ENCODE assay signal across 29 cellular contexts in the genomic region with DNA sequence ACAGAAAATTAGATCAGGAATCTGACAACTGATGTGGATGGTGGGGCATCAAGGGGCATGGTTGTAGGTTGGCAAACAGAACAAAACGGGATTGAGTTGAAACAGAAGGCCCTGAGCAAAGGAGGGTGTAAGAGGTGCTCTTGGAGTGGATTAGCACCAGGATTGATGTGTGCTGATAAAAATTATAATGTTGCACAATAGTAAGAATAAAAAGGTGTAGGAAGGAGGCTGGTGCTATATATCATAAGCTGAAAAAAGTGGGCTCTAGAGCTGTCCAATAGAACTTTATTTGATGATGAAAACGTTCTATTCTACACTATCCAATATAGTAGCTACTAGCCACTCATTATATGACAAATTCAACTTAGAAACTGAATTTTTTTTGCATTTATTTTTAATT.
"Had no signal": no experiment of that assay in that cellular context is flagged by ENCODE, and none has a peak within 500 bp of the region (broad histone marks: within the 10 kb centered on the region; RNA-seq: fewer than 3 reads in every experiment).

No MANE protein-coding gene starts in this region.

- H3K27me3 ChIP-seq: stomach, suprapubic skin, testis, thyroid gland, tibial artery, tibial nerve, transverse colon, upper lobe of left lung, upper lobe of right lung, uterus, vagina had no signal

- H3K27me3 Mint-ChIP-seq: stimulated activated memory B cell treated with anti-CD40 and anti-IgM and Interleukin-4, amounts not matched to agents 10 μg/mL and 1 μg/mL and 100 μg/mL, for 72 hours had no signal

- H3K4me3 ChIP-seq: stomach, suprapubic skin, testis, thoracic aorta, thyroid gland, tibial artery, tibial nerve, transverse colon, upper lobe of left lung, upper lobe of right lung, uterus, vagina had no signal

- H3K27ac ChIP-seq: stomach, suprapubic skin, testis, thoracic aorta, thyroid gland, tibial artery, tibial nerve, transverse colon, upper lobe of right lung, uterus, vagina had no signal

- H3K9me3 Mint-ChIP-seq: stimulated activated effector memory CD8-positive, alpha-beta T cell treated with anti-CD3 and anti-CD28 coated beads, Interleukin-12 subunit alpha, Interleukin-12 subunit beta, amount 100 ng/mL, for 72 hours; type B pancreatic cell had no signal

- H3K4me3 Mint-ChIP-seq: stimulated activated effector memory CD8-positive, alpha-beta T cell treated with anti-CD3 and anti-CD28 coated beads, Interleukin-12 subunit alpha, Interleukin-12 subunit beta, amount 100 ng/mL, for 72 hours; stimulated activated memory B cell treated with anti-CD40 and anti-IgM and Interleukin-4, amounts not matched to agents 10 μg/mL and 1 μg/mL and 100 μg/mL, for 72 hours; stimulated activated naive B cell treated with anti-CD40 and anti-IgM and Interleukin-4, amounts not matched to agents 10 μg/mL and 1 μg/mL and 100 μg/mL, for 72 hours; stimulated activated naive CD8-positive, alpha-beta T cell treated with anti-CD3 and anti-CD28 coated beads, Interleukin-15, amount 100 ng/mL, for 72 hours; stimulated activated naive CD8-positive, alpha-beta T cell treated with anti-CD3 and anti-CD28 coated beads, Interleukin-15, Interleukin-2, amounts not matched to agents 100 ng/mL and 50 ng/mL, for 24 hours; type B pancreatic cell had no signal

- H3K4me1 ChIP-seq: stomach, suprapubic skin, testis, thyroid gland, tibial artery, tibial nerve, transverse colon, upper lobe of left lung, upper lobe of right lung, uterus, vagina had no signal

- ATAC-seq: stimulated activated effector memory CD8-positive, alpha-beta T cell treated with anti-CD3 and anti-CD28 coated beads, Interleukin-12 subunit alpha, Interleukin-12 subunit beta, amount 100 ng/mL, for 72 hours; stimulated activated naive B cell treated with anti-CD40 and anti-IgM and Interleukin-4, amounts not matched to agents 10 μg/mL and 1 μg/mL and 100 μg/mL, for 72 hours; stimulated activated naive CD8-positive, alpha-beta T cell treated with anti-CD3 and anti-CD28 coated beads, Interleukin-15, amount 100 ng/mL, for 72 hours; stimulated activated naive CD8-positive, alpha-beta T cell treated with anti-CD3 and anti-CD28 coated beads, Interleukin-15, Interleukin-2, amounts not matched to agents 100 U/mL and 50 U/mL, for 24 hours; upper lobe of right lung had no signal

- H3K9me3 ChIP-seq: suprapubic skin, testis, thoracic aorta, thyroid gland, tibial artery, transverse colon, upper lobe of left lung, upper lobe of right lung, uterus, vagina had no signal

- H3K36me3 ChIP-seq: stomach, suprapubic skin, thoracic aorta, thyroid gland, tibial artery, tibial nerve, transverse colon, upper lobe of left lung, upper lobe of right lung, uterus, vagina had no signal

- DNase-seq: stimulated activated CD4-positive, alpha-beta T cell treated with anti-CD3 and anti-CD28 coated beads, Interleukin-2, amount 100 ng/mL, for 48 hours; stimulated activated CD4-positive, alpha-beta T cell treated with anti-CD3 and anti-CD28 coated beads, Interleukin-4, amount 100 ng/mL, for 1 hour; stimulated activated CD4-positive, alpha-beta T cell treated with anti-CD3 and anti-CD28 coated beads, Interleukin-4, amount 100 ng/mL, for 24 hours; stimulated activated CD4-positive, alpha-beta T cell treated with anti-CD3 and anti-CD28 coated beads, Interleukin-4, amount 100 ng/mL, for 4 hours; stimulated activated CD8-positive, alpha-beta memory T cell treated with anti-CD3 and anti-CD28 coated beads, Interleukin-4, amount 100 ng/mL, for 48 hours; stimulated activated naive B cell treated with anti-CD40 and anti-IgM and Interleukin-4, amounts not matched to agents 10 μg/mL and 1 μg/mL and 100 μg/mL, for 72 hours; stimulated activated naive CD4-positive, alpha-beta T cell; stimulated activated naive CD4-positive, alpha-beta T cell treated with Interleukin-2 at 50 U/mL for 16 hours; stimulated activated naive CD8-positive, alpha-beta T cell treated with anti-CD3 and anti-CD28 coated beads, Interleukin-15, amount 100 ng/mL, for 72 hours; stimulated activated naive CD8-positive, alpha-beta T cell treated with anti-CD3 and anti-CD28 coated beads, Interleukin-15, Interleukin-2, amounts not matched to agents 100 U/mL and 50 U/mL, for 24 hours; stomach; substantia nigra; testis; thyroid gland; tibial artery; transverse colon; trophoblast cell; upper lobe of left lung; upper lobe of right lung; uterus had no signal

- H3K27ac Mint-ChIP-seq: stimulated activated effector memory CD8-positive, alpha-beta T cell treated with anti-CD3 and anti-CD28 coated beads, Interleukin-12 subunit alpha, Interleukin-12 subunit beta, amount 100 ng/mL, for 72 hours; stimulated activated memory B cell treated with anti-CD40 and anti-IgM and Interleukin-4, amounts not matched to agents 10 μg/mL and 1 μg/mL and 100 μg/mL, for 72 hours; stimulated activated naive B cell treated with anti-CD40 and anti-IgM and Interleukin-4, amounts not matched to agents 10 μg/mL and 1 μg/mL and 100 μg/mL, for 72 hours; stimulated activated naive CD8-positive, alpha-beta T cell treated with anti-CD3 and anti-CD28 coated beads, Interleukin-15, amount 100 ng/mL, for 72 hours; stimulated activated naive CD8-positive, alpha-beta T cell treated with anti-CD3 and anti-CD28 coated beads, Interleukin-15, Interleukin-2, amounts not matched to agents 100 ng/mL and 50 ng/mL, for 24 hours; type B pancreatic cell had no signal

- H3K36me3 Mint-ChIP-seq: stimulated activated effector memory CD8-positive, alpha-beta T cell treated with anti-CD3 and anti-CD28 coated beads, Interleukin-12 subunit alpha, Interleukin-12 subunit beta, amount 100 ng/mL, for 72 hours; stimulated activated memory B cell treated with anti-CD40 and anti-IgM and Interleukin-4, amounts not matched to agents 10 μg/mL and 1 μg/mL and 100 μg/mL, for 72 hours; stimulated activated naive B cell treated with anti-CD40 and anti-IgM and Interleukin-4, amounts not matched to agents 10 μg/mL and 1 μg/mL and 100 μg/mL, for 72 hours; type B pancreatic cell had no signal

- H3K4me1 Mint-ChIP-seq: stimulated activated effector memory CD8-positive, alpha-beta T cell treated with anti-CD3 and anti-CD28 coated beads, Interleukin-12 subunit alpha, Interleukin-12 subunit beta, amount 100 ng/mL, for 72 hours; stimulated activated memory B cell treated with anti-CD40 and anti-IgM and Interleukin-4, amounts not matched to agents 10 μg/mL and 1 μg/mL and 100 μg/mL, for 72 hours; stimulated activated naive B cell treated with anti-CD40 and anti-IgM and Interleukin-4, amounts not matched to agents 10 μg/mL and 1 μg/mL and 100 μg/mL, for 72 hours; stimulated activated naive CD8-positive, alpha-beta T cell treated with anti-CD3 and anti-CD28 coated beads, Interleukin-15, amount 100 ng/mL, for 72 hours had no signal

- FAIRE-seq: urothelium cell line had no signal
